In genomic region chr17:39981207-39982068, GRCh38 we compare ENCODE assay signal across 8 cellular contexts. TPM values are rescaled to one million over a fixed set of nuclear protein-coding genes. Genes with fewer than 3 reads are reported as not detected.
A peak's percentile ranks its signal among the peaks of the same experiment; 100 is the strongest.
DNase-seq lines count a peak whose midpoint lies in the region; FAIRE-seq and TF ChIP-seq lines count a peak whose summit lies in the region.

No MANE protein-coding gene starts in this region.

- peaks cover 6% of the 10 kb centered on the region for H4K20me1 ChIP-seq in keratinocyte (ENCODE audit: control insufficient read depth, extremely low read depth, insufficient read depth, low read length)

- FAIRE-seq in keratinocyte (lab: Jason Lieb, UNC): no peak

- dilution Hi-C loops in keratinocyte (cut with MboI; ENCODE audit: extremely low pct_ligation_motif_present, low sequenced_read_pairs): no loop called here

- 8% methylated on average over 20 of the region's 20 CpGs for WGBS in HUES64
- WGBS in adrenal gland, 4 donors: 4 to 7% (median 5%) methylated on average over 11 to 20 of the region's 20 CpGs

- H3K27me3 ChIP-seq in HUES64 (ENCODE audit: insufficient read depth, low read length) (no peaks in the 10 kb centered on the region), adrenal gland (no peaks in the 10 kb centered on the region), keratinocyte (ENCODE audit: control insufficient read depth, extremely low read depth, insufficient read depth, low read length) (no peaks in the 10 kb centered on the region)

- DNase-seq in AG04449 (ENCODE audit: low read depth, low spot score): no peak
- DNase-seq in adrenal gland: no peak
- DNase-seq in keratinocyte (ENCODE audit: low read depth, low spot score): no peak
- DNase-seq in substantia nigra (lab: John Stamatoyannopoulos, UW): peak in 1 of 49 donors; percentile 35
- no peak for DNase-seq in inferior parietal cortex (ENCODE audit: extremely low spot score)
- DNase-seq in NCI-H187 treated with DMSO at 0.1 percent for 48 hours (lab: John Stamatoyannopoulos, UW): no peak
- DNase-seq in stimulated activated CD4-positive, alpha-beta T cell treated with anti-CD3 and anti-CD28 coated beads, Interleukin-4, amount 100 ng/mL, for 4 hours: no peak

- H3K4me3 ChIP-seq in AG04449 (ENCODE audit: low read depth, low read length): peak overlapping the region; percentile 96
- H3K4me3 ChIP-seq in HUES64 (ENCODE audit: low read length): peak overlapping the region; percentile 97
- peak overlapping the region; percentile 63 to 88 (median 79) for H3K4me3 ChIP-seq in adrenal gland
- H3K4me3 ChIP-seq in keratinocyte (ENCODE audit: control insufficient read depth in 2 of 3, extremely low read depth in 1 of 3, insufficient read depth in 2 of 3, low read depth in 1 of 3, low read length in 3 of 3): peak overlapping the region; percentile 92 to 99 (median 93)

- TF ChIP-seq POLR2A in adrenal gland (IDR thresholded peaks at IDR 0.05): no peak

- intact Hi-C loops in adrenal gland (cut with DNase I): loop anchor here in 1 of 2 donors (10.0 kb wide), 1 partner anchor 63 kb away; no protein-coding TSS in a partner anchor

- H2AFZ ChIP-seq in keratinocyte (ENCODE audit: control insufficient read depth, low read length): peak overlapping the region; percentile 30

- H3K27ac ChIP-seq in HUES64 (ENCODE audit: low read depth, low read length) (peak overlapping the region; percentile 86), adrenal gland (peak overlapping the region in 4 of 5 donors; percentile 79 to 91 (median 89)), keratinocyte (ENCODE audit: control insufficient read depth, insufficient read depth, low read length) (peak overlapping the region; percentile 98), substantia nigra (ENCODE audit: low read depth, low read length, poor library complexity, severe bottlenecking) (peak overlapping the region; percentile 93)

- TF ChIP-seq CTCF in AG04449 (IDR thresholded peaks at IDR 0.05; ENCODE audit: insufficient read depth, low read length, missing control alignments) (no peak), adrenal gland (IDR thresholded peaks at IDR 0.05) (no peak), keratinocyte (optimal IDR thresholded peaks at IDR 0.05 in 1 of 3, IDR thresholded peaks at IDR 0.05 in 1 of 3, conservative IDR thresholded peaks at IDR 0.05 in 1 of 3; ENCODE audit: extremely low read depth in 1 of 3, insufficient read depth in 2 of 3, low read length in 3 of 3) (no peak)

- H3K4me1 ChIP-seq in HUES64 (ENCODE audit: insufficient read depth, low read length) (peaks cover 18% of the 10 kb centered on the region), adrenal gland (replicated peaks in 1 of 2) (peaks cover 11 to 26% of the 10 kb centered on the region in 2 donors), keratinocyte (ENCODE audit: control insufficient read depth, extremely low read depth, insufficient read depth, low read length) (peaks cover 34% of the 10 kb centered on the region)

- peak overlapping the region; percentile 97 for H3K4me2 ChIP-seq in keratinocyte (ENCODE audit: control insufficient read depth, extremely low read depth, insufficient read depth, low read depth, low read length)

- no peaks in the 10 kb centered on the region for H3K9me3 ChIP-seq in HUES64 (ENCODE audit: insufficient read depth, low read depth, low read length)
- no peaks in the 10 kb centered on the region for H3K9me3 ChIP-seq in adrenal gland (replicated peaks in 1 of 3)
- H3K9me3 ChIP-seq in keratinocyte (ENCODE audit: control insufficient read depth, low read depth, low read length): no peaks in the 10 kb centered on the region

- peaks cover 47% of the 10 kb centered on the region for H3K79me2 ChIP-seq in keratinocyte (ENCODE audit: control insufficient read depth, insufficient read depth, low read length)

- POLR2A ChIA-PET in AG04449 (lab: Yijun Ruan, JAX): interaction anchor here (1.0 to 1.2 kb wide), 2 partner anchors 22 to 159 kb away, joined by 5 to 7 read pairs; partner anchors contain the start of gene CASC3

- CTCF ChIA-PET in AG04449 (lab: Yijun Ruan, JAX): interaction anchor here (0.6 to 23.7 kb wide), 35 partner anchors 9 to 360 kb away, joined by 3 to 450 read pairs (median 5); partner anchors contain the start of genes GSDMA, GSDMB, NR1D1 and ORMDL3

- no peaks in the 10 kb centered on the region for H3K9me1 ChIP-seq in keratinocyte (ENCODE audit: control insufficient read depth, extremely low read depth, insufficient read depth, low read length)

- H3K36me3 ChIP-seq in HUES64 (ENCODE audit: insufficient read depth, low read length) (peaks cover 30% of the 10 kb centered on the region), adrenal gland (replicated peaks in 1 of 2) (peaks cover 0 to 23% of the 10 kb centered on the region in 2 donors), keratinocyte (ENCODE audit: control insufficient read depth in 2 of 2, extremely low read depth in 1 of 2, insufficient read depth in 2 of 2, low read length in 2 of 2) (peaks cover 15 to 23% of the 10 kb centered on the region in 2 experiments)

- H3K9ac ChIP-seq in HUES64 (ENCODE audit: low read depth, low read length) (peak overlapping the region; percentile 95), keratinocyte (ENCODE audit: control insufficient read depth, extremely low read depth, insufficient read depth, low read length) (peak overlapping the region; percentile 99)

RNA-seq across cellular contexts. Expression of gene PSMD3, which starts 0.8 kb away (rescaled TPM):
- 165 TPM for polyA plus RNA-seq in HUES64 (2013, experiment 1 of 2)
- 153 TPM for polyA plus RNA-seq in HUES64 (2013, experiment 2 of 2)
- total RNA-seq in adrenal gland: 100 to 1,000 TPM in 3 of 8 donors, 10 to 100 TPM in 5; 78.8 to 123 (median 97.3) TPM
- 100 to 1,000 TPM in 1 of 3 donors, 10 to 100 TPM in 2; 42.8 to 109 (median 54.5) TPM for polyA plus RNA-seq in adrenal gland
- polyA plus RNA-seq in keratinocyte: 97.1 to 169 TPM (median 108 TPM) in 3 replicates
- 105 TPM for polyA plus RNA-seq in keratinocyte (2011; ENCODE audit: low read depth)
- polyA plus RNA-seq in keratinocyte (2011; cell fraction: cytosol; rRNA removed): 108 and 128 TPM in 2 replicates
- 162 and 174 TPM in 2 replicates for polyA plus RNA-seq in keratinocyte (2011; cell fraction: nucleus; rRNA removed)
- 129 and 159 TPM in 2 replicates for polyA plus RNA-seq in keratinocyte (2012; ENCODE audit: low replicate concordance)
- 114 to 244 TPM (median 137 TPM) in 3 replicates for polyA minus RNA-seq in keratinocyte
- polyA minus RNA-seq in keratinocyte (2011; cell fraction: cytosol; rRNA and poly(A)+ RNA removed): 90.9 TPM
- polyA minus RNA-seq in keratinocyte (2011; cell fraction: nucleus; rRNA and poly(A)+ RNA removed): 61.0 and 68.6 TPM in 2 replicates

RNA-seq across cellular contexts. Expression of gene GSDMA, which starts 18.6 kb away (rescaled TPM):
- polyA plus RNA-seq in HUES64 (2013, experiment 1 of 2): not detected
- polyA plus RNA-seq in HUES64 (2013, experiment 2 of 2): not detected
- 1 to 10 TPM in 4 of 8 donors, under 1 TPM in 1, not detected in 3; 0.14 to 2.2 (median 1.4) TPM for total RNA-seq in adrenal gland
- polyA plus RNA-seq in adrenal gland (under 1 TPM in 2 of 3 donors, not detected in 1; 0.20 to 0.53 TPM), keratinocyte (5.0 to 9.8 TPM (median 8.5 TPM) in 3 replicates)
- 82.1 TPM for polyA plus RNA-seq in keratinocyte (2011; ENCODE audit: low read depth)
- 4.2 and 4.8 TPM in 2 replicates for polyA plus RNA-seq in keratinocyte (2011; cell fraction: cytosol; rRNA removed)
- polyA plus RNA-seq in keratinocyte (2011; cell fraction: nucleus; rRNA removed): 6.4 and 7.4 TPM in 2 replicates
- polyA plus RNA-seq in keratinocyte (2012; ENCODE audit: low replicate concordance): 6.5 and 78.8 TPM in 2 replicates
- polyA minus RNA-seq in keratinocyte: 10.6 to 15.5 TPM (median 12.3 TPM) in 3 replicates
- 2.9 TPM for polyA minus RNA-seq in keratinocyte (2011; cell fraction: cytosol; rRNA and poly(A)+ RNA removed)
- polyA minus RNA-seq in keratinocyte (2011; cell fraction: nucleus; rRNA and poly(A)+ RNA removed): 4.3 and 6.3 TPM in 2 replicates

RNA-seq across cellular contexts. Expression of gene CSF3, which starts 33.8 kb away (rescaled TPM):
- not detected for polyA plus RNA-seq in HUES64 (2013, experiment 1 of 2)
- not detected for polyA plus RNA-seq in HUES64 (2013, experiment 2 of 2)
- total RNA-seq in adrenal gland: under 1 TPM in 4 of 8 donors, not detected in 4; 0.32 to 0.74 (median 0.44) TPM
- polyA plus RNA-seq in adrenal gland (1 to 10 TPM in 1 of 3 donors, under 1 TPM in 2; 0.24 to 6.1 (median 0.80) TPM), keratinocyte (0.19 to 0.84 TPM (median 0.76 TPM) in 3 replicates)
- not detected for polyA plus RNA-seq in keratinocyte (2011; ENCODE audit: low read depth)
- 0.26 and 0.30 TPM in 2 replicates for polyA plus RNA-seq in keratinocyte (2011; cell fraction: cytosol; rRNA removed)
- polyA plus RNA-seq in keratinocyte (2011; cell fraction: nucleus; rRNA removed): 0.43 and 0.45 TPM in 2 replicates
- 0.66 TPM in 1 of 2 replicates, not detected in the other for polyA plus RNA-seq in keratinocyte (2012; ENCODE audit: low replicate concordance)
- polyA minus RNA-seq in keratinocyte: 0.19 to 0.72 TPM (median 0.40 TPM) in 3 replicates
- polyA minus RNA-seq in keratinocyte (2011; cell fraction: cytosol; rRNA and poly(A)+ RNA removed): not detected
- 0.53 TPM in 1 of 2 replicates, not detected in the other for polyA minus RNA-seq in keratinocyte (2011; cell fraction: nucleus; rRNA and poly(A)+ RNA removed)

RNA-seq across cellular contexts. Expression of gene LRRC3C, which starts 53.9 kb away (rescaled TPM):
- polyA plus RNA-seq in HUES64 (2013, experiment 1 of 2): not detected
- not detected for polyA plus RNA-seq in HUES64 (2013, experiment 2 of 2)
- total RNA-seq in adrenal gland: not detected
- polyA plus RNA-seq in adrenal gland: not detected
- polyA plus RNA-seq in keratinocyte: not detected in 3 replicates
- not detected for polyA plus RNA-seq in keratinocyte (2011; ENCODE audit: low read depth)
- not detected in 2 replicates for polyA plus RNA-seq in keratinocyte (2011; cell fraction: cytosol; rRNA removed)
- polyA plus RNA-seq in keratinocyte (2011; cell fraction: nucleus; rRNA removed): not detected in 2 replicates
- polyA plus RNA-seq in keratinocyte (2012; ENCODE audit: low replicate concordance): not detected in 2 replicates
- polyA minus RNA-seq in keratinocyte: not detected in 3 replicates
- not detected for polyA minus RNA-seq in keratinocyte (2011; cell fraction: cytosol; rRNA and poly(A)+ RNA removed)
- not detected in 2 replicates for polyA minus RNA-seq in keratinocyte (2011; cell fraction: nucleus; rRNA and poly(A)+ RNA removed)

RNA-seq across cellular contexts. Expression of gene ORMDL3, which starts 54.0 kb away (rescaled TPM):
- 33.6 TPM for polyA plus RNA-seq in HUES64 (2013, experiment 1 of 2)
- polyA plus RNA-seq in HUES64 (2013, experiment 2 of 2): 41.3 TPM
- total RNA-seq in adrenal gland: 10 to 100 TPM; 29.1 to 76.7 (median 50.9) TPM
- polyA plus RNA-seq in adrenal gland (100 to 1,000 TPM in 1 of 3 donors, 10 to 100 TPM in 2; 40.4 to 102 (median 52.1) TPM), keratinocyte (22.0 to 91.4 TPM (median 36.3 TPM) in 3 replicates)
- 12.5 TPM for polyA plus RNA-seq in keratinocyte (2011; ENCODE audit: low read depth)
- 46.4 and 47.5 TPM in 2 replicates for polyA plus RNA-seq in keratinocyte (2011; cell fraction: cytosol; rRNA removed)
- 88.7 and 121 TPM in 2 replicates for polyA plus RNA-seq in keratinocyte (2011; cell fraction: nucleus; rRNA removed)
- 28.0 and 49.1 TPM in 2 replicates for polyA plus RNA-seq in keratinocyte (2012; ENCODE audit: low replicate concordance)
- 71.6 to 156 TPM (median 154 TPM) in 3 replicates for polyA minus RNA-seq in keratinocyte
- polyA minus RNA-seq in keratinocyte (2011; cell fraction: cytosol; rRNA and poly(A)+ RNA removed): 37.6 TPM
- 27.5 and 51.5 TPM in 2 replicates for polyA minus RNA-seq in keratinocyte (2011; cell fraction: nucleus; rRNA and poly(A)+ RNA removed)
